8 cellular contexts compared by ENCODE assay signal in genomic region chr1:205678286-205679111, GRCh38. TPM values are rescaled to one million over a fixed set of nuclear protein-coding genes. Genes with fewer than 3 reads are reported as not detected.
A peak's percentile ranks its signal among the peaks of the same experiment; 100 is the strongest.
DNase-seq lines count a peak whose midpoint lies in the region; ATAC-seq and TF ChIP-seq lines count a peak whose summit lies in the region.

No MANE protein-coding gene starts in this region.

- TF ChIP-seq CTCF in CD8-positive, alpha-beta T cell (IDR thresholded peaks at IDR 0.05) = no peak
- TF ChIP-seq CTCF in SU-DHL-6 (IDR thresholded peaks at IDR 0.05; ENCODE audit: insufficient read depth, low read length, poor library complexity, severe bottlenecking) (no peak), fibroblast of lung (conservative IDR thresholded peaks at IDR 0.05 in 1 of 2, IDR thresholded peaks at IDR 0.05 in 1 of 2; ENCODE audit: low read depth in 1 of 2, low read length in 2 of 2) (no peak), natural killer cell (IDR thresholded peaks at IDR 0.05) (no peak), body of pancreas (IDR thresholded peaks at IDR 0.05) (no peak)

- H3K27me3 ChIP-seq in CD8-positive, alpha-beta T cell (ENCODE audit: insufficient read depth, low read length) = no peaks in the 10 kb centered on the region
- no peaks in the 10 kb centered on the region for H3K27me3 ChIP-seq in SU-DHL-6 (ENCODE audit: low read length)
- H3K27me3 ChIP-seq in fibroblast of lung (ENCODE audit: control insufficient read depth, insufficient read depth, low read length) = peaks cover 6% of the 10 kb centered on the region
- no peaks in the 10 kb centered on the region for H3K27me3 ChIP-seq in body of pancreas

- H3F3A ChIP-seq in SU-DHL-6 (ENCODE audit: insufficient read depth) = peaks cover 10% of the 10 kb centered on the region

- no peaks in the 10 kb centered on the region for H3K36me3 ChIP-seq in CD8-positive, alpha-beta T cell (ENCODE audit: insufficient read depth, low read length)
- H3K36me3 ChIP-seq in SU-DHL-6 (ENCODE audit: low read length) (no peaks in the 10 kb centered on the region), fibroblast of lung (ENCODE audit: control insufficient read depth, insufficient read depth, low read length) (no peaks in the 10 kb centered on the region), body of pancreas (replicated peaks in 1 of 2; ENCODE audit: insufficient read depth in 1 of 2, low read depth in 2 of 2) (no peaks in the 10 kb centered on the region)

- intact Hi-C loops in CD8-positive, alpha-beta T cell (cut with DNase I, micrococcal nuclease) = no loop called here
- intact Hi-C loops in natural killer cell (cut with micrococcal nuclease) (no loop called here), body of pancreas (cut with DNase I) (no loop called here)

- H2AFZ ChIP-seq in SU-DHL-6 (ENCODE audit: low read depth, low read length, severe bottlenecking) (no peak overlapping the region), fibroblast of lung (ENCODE audit: low read length) (no peak overlapping the region)

- CTCF ChIA-PET in CD8-positive, alpha-beta T cell (lab: Charles Lee) = interaction anchor here (0.5 to 5.0 kb wide), 4 partner anchors 10 to 87 kb away, joined by 4 to 30 read pairs (median 6); no protein-coding TSS in a partner anchor
- CTCF ChIA-PET in activated CD8-positive, alpha-beta memory T cell treated with anti-CD3 and anti-CD28 coated beads, Interleukin-2, amount 10 ng/mL, durations not matched to agents 7 days and 5 days (lab: Charles Lee) = interaction anchor here (0.8 to 2.1 kb wide), 8 partner anchors 19 to 193 kb away, joined by 3 to 12 read pairs (median 6); no protein-coding TSS in a partner anchor

- peak overlapping the region; percentile 68 for H3K4me2 ChIP-seq in SU-DHL-6 (ENCODE audit: low read depth, low read length, poor library complexity, severe bottlenecking)
- peak overlapping the region; percentile 82 for H3K4me2 ChIP-seq in fibroblast of lung (ENCODE audit: extremely low read depth, insufficient read depth, low read length)

- no peaks in the 10 kb centered on the region for H3K9me2 ChIP-seq in SU-DHL-6 (replicated peaks; ENCODE audit: insufficient read depth, low read length)

- H3K9me3 ChIP-seq in CD8-positive, alpha-beta T cell (ENCODE audit: low read length) = no peaks in the 10 kb centered on the region
- H3K9me3 ChIP-seq in SU-DHL-6 (ENCODE audit: insufficient read depth, low read length) = no peaks in the 10 kb centered on the region
- no peaks in the 10 kb centered on the region for H3K9me3 ChIP-seq in fibroblast of lung (ENCODE audit: control insufficient read depth, insufficient read depth, low read depth, low read length)
- H3K9me3 ChIP-seq in body of pancreas = no peaks in the 10 kb centered on the region

- H3K36me3 Mint-ChIP-seq in CD8-positive, alpha-beta T cell = no peaks in the 10 kb centered on the region
- no peaks in the 10 kb centered on the region for H3K36me3 Mint-ChIP-seq in natural killer cell
- no peaks in the 10 kb centered on the region for H3K36me3 Mint-ChIP-seq in activated CD8-positive, alpha-beta memory T cell treated with anti-CD3 and anti-CD28 coated beads, Interleukin-2, amount 10 ng/mL, durations not matched to agents 7 days and 5 days

- WGBS in body of pancreas, 2 donors = 47 to 56% methylated on average over 6 to 10 of the region's 10 CpGs

- ATAC-seq in CD8-positive, alpha-beta T cell = no peak
- ATAC-seq in natural killer cell = no peak
- ATAC-seq in activated CD8-positive, alpha-beta memory T cell treated with anti-CD3 and anti-CD28 coated beads, Interleukin-2, amount 10 ng/mL, durations not matched to agents 7 days and 5 days = no peak
- no peak for ATAC-seq in GM21717 (IDR thresholded peaks at IDR 0.05; ENCODE audit: unreplicated experiment)
- ATAC-seq in body of pancreas = no peak

- peaks cover 13% of the 10 kb centered on the region for H3K4me1 Mint-ChIP-seq in CD8-positive, alpha-beta T cell (ENCODE audit: low read depth)
- peaks cover 14 to 19% of the 10 kb centered on the region in 2 donors for H3K4me1 Mint-ChIP-seq in natural killer cell
- H3K4me1 Mint-ChIP-seq in activated CD8-positive, alpha-beta memory T cell treated with anti-CD3 and anti-CD28 coated beads, Interleukin-2, amount 10 ng/mL, durations not matched to agents 7 days and 5 days = peaks cover 12% of the 10 kb centered on the region

- H3K4me1 ChIP-seq in CD8-positive, alpha-beta T cell (ENCODE audit: insufficient read depth, low read length) = peaks cover 13% of the 10 kb centered on the region
- H3K4me1 ChIP-seq in fibroblast of lung (ENCODE audit: control insufficient read depth, extremely low read depth, insufficient read depth, low read length) (peaks cover 7% of the 10 kb centered on the region), body of pancreas (peaks cover 13% of the 10 kb centered on the region)

- no peak overlapping the region for H3K27ac ChIP-seq in CD8-positive, alpha-beta T cell (ENCODE audit: low read depth, low read length)
- H3K27ac ChIP-seq in SU-DHL-6 (ENCODE audit: low read depth, low read length) = peak overlapping the region; percentile 2
- H3K27ac ChIP-seq in fibroblast of lung (ENCODE audit: insufficient read depth, low read length) = no peak overlapping the region
- H3K27ac ChIP-seq in body of pancreas = no peak overlapping the region

- H3K9ac ChIP-seq in SU-DHL-6 (ENCODE audit: low read length) (peak overlapping the region; percentile 67), fibroblast of lung (ENCODE audit: insufficient read depth, low read length) (no peak overlapping the region)

- H3K9me3 Mint-ChIP-seq in CD8-positive, alpha-beta T cell = no peaks in the 10 kb centered on the region
- H3K9me3 Mint-ChIP-seq in natural killer cell = no peaks in the 10 kb centered on the region
- H3K9me3 Mint-ChIP-seq in activated CD8-positive, alpha-beta memory T cell treated with anti-CD3 and anti-CD28 coated beads, Interleukin-2, amount 10 ng/mL, durations not matched to agents 7 days and 5 days (ENCODE audit: low read depth) = no peaks in the 10 kb centered on the region

- no peak overlapping the region for H3K4me3 ChIP-seq in CD8-positive, alpha-beta T cell (ENCODE audit: low read depth, low read length)
- H3K4me3 ChIP-seq in SU-DHL-6 (ENCODE audit: insufficient read depth, low read length, poor library complexity, severe bottlenecking) = peak overlapping the region; percentile 78
- peak overlapping the region in 1 of 4 experiments; percentile 65 for H3K4me3 ChIP-seq in fibroblast of lung (replicated peaks in 1 of 4; ENCODE audit: control extremely low read depth in 1 of 4, insufficient read depth in 1 of 4, low read depth in 3 of 4, low read length in 4 of 4)
- H3K4me3 ChIP-seq in body of pancreas = no peak overlapping the region

- POLR2A ChIA-PET in CD8-positive, alpha-beta T cell (lab: Charles Lee) = interaction anchor here (0.7 to 1.0 kb wide), 2 partner anchors 12 to 32 kb away, joined by 3 read pairs; no protein-coding TSS in a partner anchor

- H3K79me2 ChIP-seq in SU-DHL-6 (ENCODE audit: insufficient read depth, low read length) = peaks cover 33% of the 10 kb centered on the region
- H3K79me2 ChIP-seq in fibroblast of lung (ENCODE audit: control insufficient read depth, insufficient read depth, low read length) = no peaks in the 10 kb centered on the region

- H3K27me3 Mint-ChIP-seq in CD8-positive, alpha-beta T cell (ENCODE audit: low read depth) = peaks cover 13% of the 10 kb centered on the region
- H3K27me3 Mint-ChIP-seq in natural killer cell (ENCODE audit: low read depth in 2 of 2) = peaks cover 11 to 15% of the 10 kb centered on the region in 2 donors
- H3K27me3 Mint-ChIP-seq in activated CD8-positive, alpha-beta memory T cell treated with anti-CD3 and anti-CD28 coated beads, Interleukin-2, amount 10 ng/mL, durations not matched to agents 7 days and 5 days = peaks cover 30% of the 10 kb centered on the region

- no peak for DNase-seq in CD8-positive, alpha-beta T cell
- peak; percentile 58 to 68 for DNase-seq in fibroblast of lung (ENCODE audit: low read depth in 2 of 2)
- DNase-seq in natural killer cell = no peak
- no peak for DNase-seq in activated CD8-positive, alpha-beta memory T cell treated with anti-CD3 and anti-CD28 coated beads, Interleukin-2, amount 10 ng/mL, durations not matched to agents 7 days and 5 days
- no peak for DNase-seq in NCI-H1694 treated with DMSO at 0.1 percent for 48 hours (lab: John Stamatoyannopoulos, UW)
- no peak for DNase-seq in body of pancreas

- H3K4me3 Mint-ChIP-seq in CD8-positive, alpha-beta T cell = peak overlapping the region; percentile 82
- H3K4me3 Mint-ChIP-seq in natural killer cell = peak overlapping the region; percentile 87
- H3K4me3 Mint-ChIP-seq in activated CD8-positive, alpha-beta memory T cell treated with anti-CD3 and anti-CD28 coated beads, Interleukin-2, amount 10 ng/mL, durations not matched to agents 7 days and 5 days = no peak overlapping the region

- H4K20me1 ChIP-seq in SU-DHL-6 (ENCODE audit: low read depth, low read length) (no peaks in the 10 kb centered on the region), fibroblast of lung (ENCODE audit: control insufficient read depth, extremely low read depth, insufficient read depth, low read length) (no peaks in the 10 kb centered on the region)

- no peak overlapping the region for H3K27ac Mint-ChIP-seq in CD8-positive, alpha-beta T cell
- no peak overlapping the region for H3K27ac Mint-ChIP-seq in natural killer cell
- H3K27ac Mint-ChIP-seq in activated CD8-positive, alpha-beta memory T cell treated with anti-CD3 and anti-CD28 coated beads, Interleukin-2, amount 10 ng/mL, durations not matched to agents 7 days and 5 days = no peak overlapping the region

- TF ChIP-seq POLR2A in body of pancreas (IDR thresholded peaks at IDR 0.05) = no peak

RNA-seq across cellular contexts. Expression of gene SLC45A3, which starts 1.8 kb away (rescaled TPM):
- total RNA-seq in CD8-positive, alpha-beta T cell = under 1 TPM in 1 of 2 experiments, not detected in 1; 0.16 TPM
- 1.5 and 2.3 TPM in 2 replicates for total RNA-seq in fibroblast of lung
- polyA plus RNA-seq in fibroblast of lung = 0.90 and 1.1 TPM in 2 replicates
- 0.82 and 1.1 TPM in 2 replicates for polyA plus RNA-seq in fibroblast of lung (2012)
- 0.33 and 2.0 TPM in 2 replicates for polyA minus RNA-seq in fibroblast of lung (ENCODE audit: low replicate concordance)
- 10 to 100 TPM in 1 of 3 donors, 1 to 10 TPM in 1, under 1 TPM in 1; 0.31 to 28.8 (median 1.8) TPM for total RNA-seq in natural killer cell
- not detected for total RNA-seq in activated CD8-positive, alpha-beta memory T cell treated with anti-CD3 and anti-CD28 coated beads, Interleukin-2, amount 10 ng/mL, durations not matched to agents 7 days and 5 days
- 1 to 10 TPM; 1.3 to 1.6 TPM for total RNA-seq in body of pancreas

RNA-seq across cellular contexts. Expression of gene ELK4, which starts 46.7 kb away (rescaled TPM):
- total RNA-seq in CD8-positive, alpha-beta T cell = 100 to 1,000 TPM; 142 to 147 TPM
- total RNA-seq in fibroblast of lung = 11.0 and 11.7 TPM in 2 replicates
- 8.0 and 11.8 TPM in 2 replicates for polyA plus RNA-seq in fibroblast of lung
- 6.4 and 9.6 TPM in 2 replicates for polyA plus RNA-seq in fibroblast of lung (2012)
- 12.7 and 16.9 TPM in 2 replicates for polyA minus RNA-seq in fibroblast of lung (ENCODE audit: low replicate concordance)
- 100 to 1,000 TPM; 107 to 155 (median 139) TPM for total RNA-seq in natural killer cell
- total RNA-seq in activated CD8-positive, alpha-beta memory T cell treated with anti-CD3 and anti-CD28 coated beads, Interleukin-2, amount 10 ng/mL, durations not matched to agents 7 days and 5 days = 10 to 100 TPM; 70.9 to 79.7 TPM
- total RNA-seq in body of pancreas = 10 to 100 TPM; 16.6 to 17.8 TPM

Comparison
In these comparisons a context has a peak if more than half of its experiments do, and no peak if none do; other contexts are left out.
1. DNase-seq: peak in fibroblast of lung (2 of 2); none in CD8-positive, alpha-beta T cell (0 of 7), natural killer cell (single experiment), activated CD8-positive, alpha-beta memory T cell treated with anti-CD3 and anti-CD28 coated beads, Interleukin-2, amount 10 ng/mL, durations not matched to agents 7 days and 5 days (single experiment), NCI-H1694 treated with DMSO at 0.1 percent for 48 hours (single experiment) and body of pancreas (0 of 4).